ENCODE assay signal across 6 cellular contexts in genomic region chr15:22158243-22158642, GRCh38.
DNase-seq lines count a peak whose midpoint lies in the region; ATAC-seq and TF ChIP-seq lines count a peak whose summit lies in the region.
"Not testable (repeated sequence)": the region's sequence is repeated elsewhere in the genome, so short reads cannot be mapped to it uniquely, and the experiment has no call there.

No MANE protein-coding gene starts in this region.

- POLR2A ChIA-PET in activated B cell treated with CpG ODN at 0.5 μM for 24 hours (lab: Charles Lee), result not testable (repeated sequence)

- intact Hi-C loops in activated B cell treated with CpG ODN at 0.5 μM for 24 hours (cut with micrococcal nuclease), result not testable (repeated sequence)

- CTCF ChIA-PET in activated B cell treated with CpG ODN at 0.5 μM for 24 hours (lab: Charles Lee), result not testable (repeated sequence)

- not testable (repeated sequence) for H3K27ac Mint-ChIP-seq in activated B cell treated with CpG ODN at 0.5 μM for 24 hours, naive B cell

- H3K27me3 Mint-ChIP-seq in activated B cell treated with CpG ODN at 0.5 μM for 24 hours, naive B cell: not testable (repeated sequence)

- TF ChIP-seq CTCF in activated B cell treated with CpG ODN at 0.5 μM for 24 hours (IDR thresholded peaks at IDR 0.05), result not testable (repeated sequence)

- not testable (repeated sequence) for DNase-seq in activated B cell treated with CpG ODN at 0.5 μM for 24 hours, naive B cell

- H3K4me3 Mint-ChIP-seq in activated B cell treated with CpG ODN at 0.5 μM for 24 hours, naive B cell: not testable (repeated sequence)

- not testable (repeated sequence) for H3K9me3 Mint-ChIP-seq in activated B cell treated with CpG ODN at 0.5 μM for 24 hours, naive B cell

- ATAC-seq in GM18868 (IDR thresholded peaks at IDR 0.05; ENCODE audit: unreplicated experiment) (peak; percentile 28), GM19397 (IDR thresholded peaks at IDR 0.05; ENCODE audit: unreplicated experiment) (peak; percentile 45), HG02642 (IDR thresholded peaks at IDR 0.05; ENCODE audit: poor library complexity, unreplicated experiment) (peak; percentile 22), HG03175 (IDR thresholded peaks at IDR 0.05; ENCODE audit: unreplicated experiment) (peak; percentile 12), activated B cell treated with CpG ODN at 0.5 μM for 24 hours (ENCODE audit: low read depth) (peak; percentile 31), naive B cell (ENCODE audit: low read depth in 2 of 2) (peak; percentile 17 to 50)

- H3K36me3 Mint-ChIP-seq in activated B cell treated with CpG ODN at 0.5 μM for 24 hours (ENCODE audit: low read depth); naive B cell: not testable (repeated sequence)

- H3K4me1 Mint-ChIP-seq in activated B cell treated with CpG ODN at 0.5 μM for 24 hours, naive B cell: not testable (repeated sequence)
